In the genomic region with DNA sequence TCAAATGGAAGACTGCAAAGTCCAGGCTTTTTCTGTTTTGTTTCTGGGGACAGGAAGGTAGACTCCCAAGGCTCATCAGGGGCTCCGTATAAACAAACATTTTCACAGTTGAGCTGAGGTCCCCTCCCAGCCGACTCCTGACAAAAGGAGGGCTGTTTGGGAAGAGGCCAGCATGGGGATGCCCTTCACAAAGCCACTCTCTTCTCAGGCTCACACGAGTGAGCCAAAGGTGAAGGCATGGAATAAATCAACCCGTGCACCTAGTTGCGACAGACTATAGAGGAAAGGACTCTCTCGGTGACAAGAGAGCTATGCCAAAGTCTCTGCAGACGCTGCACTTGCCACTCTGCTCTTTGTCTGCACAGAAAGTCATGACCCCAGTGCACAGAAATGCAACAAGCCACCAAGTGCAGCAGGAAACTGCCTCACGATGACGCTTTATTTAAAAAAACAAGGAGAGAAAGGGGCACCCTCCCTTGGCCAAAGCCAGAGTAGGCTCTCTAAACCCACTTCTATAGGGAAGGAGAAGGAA, we compare ENCODE assay signal across 10 cellular contexts. TPM values are rescaled to one million over a fixed set of nuclear protein-coding genes. Genes with fewer than 3 reads are reported as not detected.
DNase-seq lines count a peak whose midpoint lies in the region; ATAC-seq and TF ChIP-seq lines count a peak whose summit lies in the region.
"Had no signal": no experiment of that assay in that cellular context is flagged by ENCODE, and none has a peak within 500 bp of the region (broad histone marks: within the 10 kb centered on the region; RNA-seq: fewer than 3 reads in every experiment).

No MANE protein-coding gene starts in this region.

- H3K4me1 ChIP-seq in parathyroid adenoma (peaks cover 40% of the 10 kb centered on the region), urinary bladder (ENCODE audit: insufficient read depth) (peaks cover 2% of the 10 kb centered on the region)

- peak; percentile 13 to 57 for ATAC-seq in left cardiac atrium
- ATAC-seq: esophagus mucosa had no signal

- H3K36me3 ChIP-seq in parathyroid adenoma (ENCODE audit: control insufficient read depth, insufficient read depth, low read length) = no peaks in the 10 kb centered on the region
- H3K36me3 ChIP-seq in urinary bladder (ENCODE audit: insufficient read depth) = peaks cover 6% of the 10 kb centered on the region

- peak overlapping the region; percentile 39 for H3K27ac ChIP-seq in parathyroid adenoma
- H3K27ac ChIP-seq in urinary bladder (ENCODE audit: low read depth) = peak overlapping the region; percentile 33

- H3K27me3 ChIP-seq in parathyroid adenoma (ENCODE audit: control insufficient read depth, insufficient read depth, low read length) = no peaks in the 10 kb centered on the region

- no peak overlapping the region for H3K4me3 ChIP-seq in parathyroid adenoma (ENCODE audit: low read depth, low read length)
- H3K4me3 ChIP-seq in urinary bladder (ENCODE audit: low read depth, low read length) = no peak overlapping the region

- H3K9me3 ChIP-seq in parathyroid adenoma (ENCODE audit: control insufficient read depth, low read length) = no peaks in the 10 kb centered on the region

- peaks cover 22% of the 10 kb centered on the region for H3K79me2 ChIP-seq in parathyroid adenoma

- DNase-seq in NCI-H748 (lab: John Stamatoyannopoulos, UW; ENCODE audit: unreplicated experiment) (peak; percentile 67), NCI-H748 treated with DMSO at 0.1 percent for 48 hours (lab: John Stamatoyannopoulos, UW) (no peak), left cardiac atrium (no peak), middle frontal gyrus (ENCODE audit: extremely low spot score, low spot score) (no peak), erythroblast (lab: John Stamatoyannopoulos, UW) (no peak)
- DNase-seq in activated naive CD4-positive, alpha-beta T cell (lab: John Stamatoyannopoulos, UW) = no peak
- DNase-seq: islet precursor cell had no signal

- no peak for TF ChIP-seq POLR2A in erythroblast (IDR thresholded peaks at IDR 0.05; ENCODE audit: low read length)

- intact Hi-C loops in left cardiac atrium (cut with DNase I) = no loop called here

- 32% methylated on average over 9 of the region's 9 CpGs for WGBS in urinary bladder

- no peak overlapping the region for H3K4me2 ChIP-seq in parathyroid adenoma (ENCODE audit: low read length)

- H2AFZ ChIP-seq in parathyroid adenoma = peak overlapping the region; percentile 16

- no peak overlapping the region for H3K9ac ChIP-seq in parathyroid adenoma

- no peak for TF ChIP-seq CTCF in parathyroid adenoma (IDR thresholded peaks at IDR 0.05)

RNA-seq across cellular contexts. Expression of gene JAG1, which starts 21.1 kb away (rescaled TPM):
- total RNA-seq in left cardiac atrium = 10 to 100 TPM; 32.4 to 42.3 TPM
- 131 TPM for total RNA-seq in urinary bladder
- 36.9 TPM for polyA plus RNA-seq in urinary bladder
